1 cellular context compared by ENCODE assay signal in the genomic region with DNA sequence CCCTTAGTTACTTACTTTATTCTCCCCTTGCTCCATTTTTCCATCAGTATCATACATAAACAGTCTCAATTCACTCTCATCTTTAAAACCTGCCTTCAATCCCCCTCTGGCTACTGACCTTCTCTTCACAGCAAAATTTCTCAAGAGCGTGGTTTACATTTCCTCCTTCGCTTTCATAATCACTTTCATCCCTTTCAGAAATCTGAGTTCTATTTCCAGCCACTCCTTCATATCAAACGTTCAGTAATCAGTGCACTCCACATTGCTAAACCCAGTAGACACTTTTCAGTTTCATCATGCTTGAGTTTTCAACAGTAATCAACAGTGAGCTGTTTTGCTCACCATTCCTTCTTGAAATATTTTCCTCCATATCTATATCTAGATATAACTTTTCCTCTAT.
TF ChIP-seq lines count a peak whose summit lies in the region.

No MANE protein-coding gene starts in this region.

TF ChIP-seq in H1, 55 proteins besides CTCF, POLR2A, EP300 and RAD21:
- TF ChIP-seq, protein P1, sequence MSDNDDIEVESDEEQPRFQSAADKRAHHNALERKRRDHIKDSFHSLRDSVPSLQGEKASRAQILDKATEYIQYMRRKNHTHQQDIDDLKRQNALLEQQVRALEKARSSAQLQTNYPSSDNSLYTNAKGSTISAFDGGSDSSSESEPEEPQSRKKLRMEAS (IDR thresholded peaks at IDR 0.05): no peak
- no peak for TF ChIP-seq SP4 (IDR thresholded peaks at IDR 0.05; ENCODE audit: low read length)
- TF ChIP-seq, protein P2, sequence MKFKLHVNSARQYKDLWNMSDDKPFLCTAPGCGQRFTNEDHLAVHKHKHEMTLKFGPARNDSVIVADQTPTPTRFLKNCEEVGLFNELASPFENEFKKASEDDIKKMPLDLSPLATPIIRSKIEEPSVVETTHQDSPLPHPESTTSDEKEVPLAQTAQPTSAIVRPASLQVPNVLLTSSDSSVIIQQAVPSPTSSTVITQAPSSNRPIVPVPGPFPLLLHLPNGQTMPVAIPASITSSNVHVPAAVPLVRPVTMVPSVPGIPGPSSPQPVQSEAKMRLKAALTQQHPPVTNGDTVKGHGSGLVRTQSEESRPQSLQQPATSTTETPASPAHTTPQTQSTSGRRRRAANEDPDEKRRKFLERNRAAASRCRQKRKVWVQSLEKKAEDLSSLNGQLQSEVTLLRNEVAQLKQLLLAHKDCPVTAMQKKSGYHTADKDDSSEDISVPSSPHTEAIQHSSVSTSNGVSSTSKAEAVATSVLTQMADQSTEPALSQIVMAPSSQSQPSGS (IDR thresholded peaks at IDR 0.05; ENCODE audit: low read length): no peak
